In genomic region chr2:143734507-143734906, GRCh38 we compare ENCODE assay signal across 5 cellular contexts.
"Had no signal": no experiment of that assay in that cellular context is flagged by ENCODE, and none has a peak within 500 bp of the region (broad histone marks: within the 10 kb centered on the region; RNA-seq: fewer than 3 reads in every experiment).

No MANE protein-coding gene starts in this region.

- H3K4me3 Mint-ChIP-seq: GM23338, H9, IgD-negative memory B cell had no signal

- H3K27me3 Mint-ChIP-seq: IgD-negative memory B cell had no signal

- H3K27ac Mint-ChIP-seq: GM23338, H9, IgD-negative memory B cell had no signal

- H3K9me3 Mint-ChIP-seq: GM23338, H9, IgD-negative memory B cell had no signal

- ATAC-seq: GM23338, HepG2 had no signal

- DNase-seq: H9, HCEC 1CT had no signal
